In genomic region chr5:85843535-85843934, GRCh38 we compare ENCODE assay signal across 30 cellular contexts.
"Had no signal": no experiment of that assay in that cellular context is flagged by ENCODE, and none has a peak within 500 bp of the region (broad histone marks: within the 10 kb centered on the region; RNA-seq: fewer than 3 reads in every experiment).

No MANE protein-coding gene starts in this region.

- H3K4me1 ChIP-seq: esophagus muscularis mucosa, foreskin keratinocyte, gastroesophageal sphincter, heart left ventricle, lower lobe of right lung, psoas muscle, testis, tibial artery, upper lobe of left lung, uterus had no signal

- ATAC-seq: foreskin keratinocyte; gastroesophageal sphincter; heart left ventricle; left colon; left ventricle myocardium superior; naive thymus-derived CD8-positive, alpha-beta T cell; psoas muscle; right cardiac atrium had no signal

- H3K27me3 Mint-ChIP-seq: central memory CD8-positive, alpha-beta T cell; naive thymus-derived CD8-positive, alpha-beta T cell had no signal

- H3K36me3 ChIP-seq: esophagus muscularis mucosa, gastroesophageal sphincter, heart left ventricle, lower lobe of right lung, ovary, tibial artery, upper lobe of left lung, uterus had no signal

- H3K27ac ChIP-seq: coronary artery, esophagus muscularis mucosa, foreskin keratinocyte, gastroesophageal sphincter, heart left ventricle, hepatocyte, lower lobe of right lung, ovary, psoas muscle, skin epidermis, testis, tibial artery, upper lobe of left lung, uterus had no signal

- H3K27ac Mint-ChIP-seq: immature natural killer cell; naive thymus-derived CD8-positive, alpha-beta T cell had no signal

- H3K27me3 ChIP-seq: esophagus muscularis mucosa, foreskin keratinocyte, gastroesophageal sphincter, heart left ventricle, hepatocyte, ovary, testis, tibial artery, upper lobe of left lung, uterus had no signal

- H3K4me3 ChIP-seq: coronary artery, esophagus muscularis mucosa, gastroesophageal sphincter, heart left ventricle, hepatocyte, lower lobe of right lung, ovary, psoas muscle, skin epidermis, testis, tibial artery, upper lobe of left lung, uterus had no signal

- H3K4me1 Mint-ChIP-seq: central memory CD8-positive, alpha-beta T cell; immature natural killer cell; naive thymus-derived CD8-positive, alpha-beta T cell had no signal

- H3K4me3 Mint-ChIP-seq: central memory CD8-positive, alpha-beta T cell; immature natural killer cell; naive thymus-derived CD8-positive, alpha-beta T cell had no signal

- H3K9me3 ChIP-seq: esophagus muscularis mucosa, gastroesophageal sphincter, heart left ventricle, lower lobe of right lung, ovary, psoas muscle, testis, tibial artery, upper lobe of left lung, uterus had no signal

- DNase-seq: dermis blood vessel endothelial cell; effector memory CD4-positive, alpha-beta T cell; foreskin keratinocyte; immature natural killer cell; islet precursor cell; kidney glomerular epithelial cell; left colon; left ventricle myocardium superior; lower lobe of right lung; naive thymus-derived CD8-positive, alpha-beta T cell; occipital lobe; ovary; psoas muscle; right cardiac atrium; stimulated activated CD4-positive, alpha-beta T cell treated with anti-CD3 and anti-CD28 coated beads, Interleukin-12 subunit alpha, Interleukin-12 subunit beta, amount 100 ng/mL, for 4 hours; stimulated activated CD4-positive, alpha-beta T cell treated with anti-CD3 and anti-CD28 coated beads, Interleukin-1b, Interleukin-23, amount 100 ng/mL, for 48 hours; stimulated activated CD4-positive, alpha-beta T cell treated with anti-CD3 and anti-CD28 coated beads, Interleukin-4, amount 100 ng/mL, for 4 hours; stimulated activated naive CD4-positive, alpha-beta T cell; substantia nigra; testis; tibial artery; uterus had no signal

- H3K36me3 Mint-ChIP-seq: immature natural killer cell; naive thymus-derived CD8-positive, alpha-beta T cell had no signal
